ENCODE assay signal across 16 cellular contexts in genomic region chr3:53813229-53813628, GRCh38. TPM values are rescaled to one million over a fixed set of nuclear protein-coding genes. Genes with fewer than 3 reads are reported as not detected.
"Had no signal": no experiment of that assay in that cellular context is flagged by ENCODE, and none has a peak within 500 bp of the region (broad histone marks: within the 10 kb centered on the region; RNA-seq: fewer than 3 reads in every experiment).

No MANE protein-coding gene starts in this region.

- H3K4me3 ChIP-seq: thyroid gland, upper lobe of right lung had no signal

- H3K36me3 ChIP-seq: thyroid gland had no signal

- H3K9me3 ChIP-seq: thyroid gland, upper lobe of right lung had no signal

- H3K9ac ChIP-seq: parathyroid adenoma had no signal

- ATAC-seq: activated naive CD8-positive, alpha-beta T cell treated with anti-CD3 and anti-CD28 coated beads, Interleukin-2, amount 50 U/mL, for 24 hours; upper lobe of right lung had no signal

- H2AFZ ChIP-seq: parathyroid adenoma had no signal

- H3K27ac ChIP-seq: parathyroid adenoma, thyroid gland, upper lobe of right lung had no signal

- H3K27me3 ChIP-seq: thyroid gland, upper lobe of right lung had no signal

- DNase-seq: activated CD4-positive, alpha-beta T cell treated with anti-CD3 and anti-CD28 coated beads for 1 hour; activated CD4-positive, alpha-beta T cell treated with anti-CD3 and anti-CD28 coated beads, Interleukin-2, amount 50 U/mL, for 1 hour; activated naive CD4-positive, alpha-beta T cell treated with anti-CD3 and anti-CD28 coated beads, Interleukin-2, amount 50 U/mL, for 16 hours; activated naive CD8-positive, alpha-beta T cell treated with anti-CD3 and anti-CD28 coated beads, Interleukin-2, amount 50 U/mL, for 24 hours; activated T-cell treated with anti-CD3 and anti-CD28 coated beads, Interleukin-2, amount 50 U/mL, for 48 hours; cortex of kidney; erythroblast; foreskin fibroblast; immature natural killer cell; stimulated activated CD4-positive, alpha-beta T cell treated with anti-CD3 and anti-CD28 coated beads, Interleukin-2, amount 100 ng/mL, for 48 hours; stimulated activated naive CD4-positive, alpha-beta T cell treated with Interleukin-2 at 50 U/mL for 16 hours; T-helper 9 cell; thyroid gland had no signal

- H3K79me2 ChIP-seq: parathyroid adenoma had no signal

- H3K4me1 ChIP-seq: upper lobe of right lung had no signal

RNA-seq across cellular contexts. Expression of gene CHDH, which starts 33.0 kb away (rescaled TPM):
- polyA plus RNA-seq: immature natural killer cell had no signal

RNA-seq across cellular contexts. Expression of gene IL17RB, which starts 33.1 kb away (rescaled TPM):
- total RNA-seq: glomerular endothelial cell had no signal
